Comparison of ENCODE assay signal across 22 cellular contexts in the genomic region with DNA sequence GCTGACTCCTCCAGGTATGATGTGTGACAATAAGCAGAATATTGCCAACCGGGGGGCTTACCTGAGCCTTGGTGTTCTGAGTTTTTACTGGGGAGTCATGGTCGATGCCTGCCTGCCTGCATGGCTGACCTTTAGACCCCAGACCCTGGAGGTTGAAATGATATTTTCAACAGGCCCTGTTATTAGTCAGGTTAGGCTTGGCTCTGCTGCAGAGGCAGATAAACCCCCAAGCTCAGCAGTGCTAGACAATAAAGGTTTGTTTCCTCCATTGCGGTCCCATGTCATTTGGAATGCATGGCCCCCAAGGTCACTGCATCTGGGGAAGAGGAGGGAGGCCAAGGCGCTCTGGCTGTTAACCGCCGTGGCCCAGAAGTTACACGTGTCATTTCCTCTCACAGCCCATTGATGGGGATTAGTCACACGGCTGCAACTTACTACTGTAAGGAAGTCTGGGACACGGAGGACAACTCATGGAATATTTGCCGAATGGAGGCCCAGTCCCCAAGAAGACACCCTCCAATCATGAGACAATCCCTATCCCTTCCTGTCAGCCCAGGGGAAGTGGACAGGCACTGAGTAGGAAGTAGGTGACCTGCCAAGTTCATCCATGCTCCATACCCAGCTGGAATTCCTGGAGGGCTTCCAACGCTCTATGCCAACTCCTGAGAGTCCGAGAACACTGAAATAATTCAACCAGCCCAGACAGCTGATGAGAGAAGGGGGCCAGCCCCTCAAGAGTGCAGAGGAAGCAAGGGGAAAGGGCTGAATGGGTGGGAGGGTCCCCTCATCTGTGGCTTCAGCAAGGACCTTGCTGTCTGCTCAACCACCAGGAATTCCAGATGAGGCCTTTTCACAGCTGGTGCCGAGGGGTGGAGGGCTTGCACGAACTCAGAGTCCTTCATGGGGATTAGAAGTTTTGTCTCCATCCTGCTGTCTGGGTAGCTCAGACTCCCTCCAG.
"Had no signal": no experiment of that assay in that cellular context is flagged by ENCODE, and none has a peak within 500 bp of the region (broad histone marks: within the 10 kb centered on the region; RNA-seq: fewer than 3 reads in every experiment).

No MANE protein-coding gene starts in this region.

- H3K36me3 Mint-ChIP-seq: activated naive CD4-positive, alpha-beta T cell treated with anti-CD3 and anti-CD28 coated beads, Interleukin-2, amount 10 ng/mL, durations not matched to agents 7 days and 5 days had no signal

- H3K9me3 ChIP-seq: ascending aorta, psoas muscle, thoracic aorta, upper lobe of right lung had no signal

- H3K27me3 ChIP-seq: ascending aorta had no signal

- H3K9me3 Mint-ChIP-seq: activated naive CD4-positive, alpha-beta T cell treated with anti-CD3 and anti-CD28 coated beads, Interleukin-2, amount 10 ng/mL, durations not matched to agents 7 days and 5 days had no signal

- H3K4me1 Mint-ChIP-seq: activated naive CD4-positive, alpha-beta T cell treated with anti-CD3 and anti-CD28 coated beads, Interleukin-2, amount 10 ng/mL, durations not matched to agents 7 days and 5 days; naive B cell; neural crest cell had no signal

- H3K4me2 ChIP-seq: smooth muscle cell had no signal

- H3K4me1 ChIP-seq: ascending aorta, breast epithelium, psoas muscle, stomach, upper lobe of right lung had no signal

- H3K36me3 ChIP-seq: ascending aorta, breast epithelium, stomach, thoracic aorta, upper lobe of right lung had no signal

- DNase-seq: activated CD4-positive, alpha-beta T cell treated with anti-CD3 and anti-CD28 coated beads, Interleukin-2, amount 50 U/mL, for 1 hour; activated CD4-positive, CD25-positive, alpha-beta regulatory T cell treated with anti-CD3 and anti-CD28 coated beads, Interleukin-2, amount 50 U/mL, for 72 hours; activated CD8-positive, alpha-beta memory T cell treated with anti-CD3 and anti-CD28 coated beads, Interleukin-2, amount 50 U/mL, for 4 hours; activated effector memory CD4-positive, alpha-beta T cell treated with Interleukin-2 at 50 U/mL for 16 hours; activated naive CD4-positive, alpha-beta T cell treated with anti-CD3 and anti-CD28 coated beads, Interleukin-2, amount 10 ng/mL, durations not matched to agents 7 days and 5 days; activated T-cell treated with anti-CD3 and anti-CD28 coated beads, Interleukin-2, amount 50 U/mL, for 4 hours; cortex of kidney; effector CD4-positive, alpha-beta T cell; naive B cell; psoas muscle; right cardiac atrium; stimulated activated CD4-positive, alpha-beta T cell treated with anti-CD3 and anti-CD28 coated beads, Interleukin-4, amount 100 ng/mL, for 1 hour; stomach; upper lobe of right lung had no signal

- H3K27ac ChIP-seq: ascending aorta, breast epithelium, psoas muscle, stomach, thoracic aorta, upper lobe of right lung, VCaP had no signal

- ATAC-seq: activated T-cell treated with anti-CD3 and anti-CD28 coated beads, Interleukin-2, amount 50 U/mL, for 4 hours; left lobe of liver; psoas muscle; upper lobe of right lung had no signal

- H3K4me3 ChIP-seq: ascending aorta, breast epithelium, lung, psoas muscle, smooth muscle cell, stomach, thoracic aorta, upper lobe of right lung had no signal

- H3K4me3 Mint-ChIP-seq: activated naive CD4-positive, alpha-beta T cell treated with anti-CD3 and anti-CD28 coated beads, Interleukin-2, amount 10 ng/mL, durations not matched to agents 7 days and 5 days; activated T-cell treated with anti-CD3 and anti-CD28 coated beads, Interleukin-2, amount 50 U/mL, for 4 hours; neural crest cell had no signal

- H3K27ac Mint-ChIP-seq: activated naive CD4-positive, alpha-beta T cell treated with anti-CD3 and anti-CD28 coated beads, Interleukin-2, amount 10 ng/mL, durations not matched to agents 7 days and 5 days; naive B cell had no signal
